8 cellular contexts compared by ENCODE assay signal in genomic region chr16:20806168-20807050, GRCh38. TPM values are rescaled to one million over a fixed set of nuclear protein-coding genes. Genes with fewer than 3 reads are reported as not detected.
DNase-seq lines count a peak whose midpoint lies in the region; ATAC-seq and TF ChIP-seq lines count a peak whose summit lies in the region.

TSS of gene ERI2 (minus strand) at chr16:20806472. CDS start at chr16:20806430, 42 bp downstream.
TSS of gene REXO5 (plus strand) at chr16:20806527. CDS start at chr16:20806954, 427 bp downstream.

- no peaks in the 10 kb centered on the region for H3K27me3 ChIP-seq in upper lobe of right lung

- peak; percentile 49 for DNase-seq in NCI-H1436 treated with DMSO at 0.1 percent for 48 hours (lab: John Stamatoyannopoulos, UW)
- DNase-seq in T-helper 1 cell, result peak; percentile 52 to 79 (median 60)
- peak; percentile 94 for DNase-seq in amniotic epithelial cell (ENCODE audit: low read depth)
- DNase-seq in left cardiac atrium, result peak; percentile 92
- DNase-seq in posterior vena cava (ENCODE audit: low spot score), result peak; percentile 97
- DNase-seq in upper lobe of right lung, result peak; percentile 94

- TF ChIP-seq CTCF in GM12874 (IDR thresholded peaks at IDR 0.05; ENCODE audit: insufficient read depth, low read depth, low read length) (peak; percentile 51), upper lobe of right lung (IDR thresholded peaks at IDR 0.05) (peak; percentile 44)

- peaks cover 9% of the 10 kb centered on the region for H3K36me3 ChIP-seq in upper lobe of right lung

- peak within 1 kb of the TSS; percentile 92 for H3K27ac ChIP-seq in upper lobe of right lung

- ATAC-seq in HG02798 (IDR thresholded peaks at IDR 0.05; ENCODE audit: poor library complexity, unreplicated experiment) (peak; percentile 87), left cardiac atrium (peak; percentile 96 to 97), upper lobe of right lung (peak; percentile 97)

- peak within 1 kb of the TSS; percentile 85 for H3K4me3 ChIP-seq in upper lobe of right lung

- intact Hi-C loops in left cardiac atrium (cut with DNase I), result no loop called here
- intact Hi-C loops in posterior vena cava (cut with DNase I), result loop anchor here in 1 of 2 donors (10.0 kb wide), 1 partner anchor 278 kb away; no protein-coding TSS in a partner anchor
- intact Hi-C loops in upper lobe of right lung (cut with DNase I), result no loop called here

- peaks cover 6% of the 10 kb centered on the region for H3K4me1 ChIP-seq in upper lobe of right lung

- no peaks in the 10 kb centered on the region for H3K9me3 ChIP-seq in upper lobe of right lung

RNA-seq across cellular contexts. Expression of gene ERI2, which starts in this region (rescaled TPM):
- 10 to 100 TPM in 1 of 2 donors, 1 to 10 TPM in 1; 7.2 to 10.9 TPM for total RNA-seq in left cardiac atrium
- 10 to 100 TPM in 1 of 2 donors, 1 to 10 TPM in 1; 7.8 to 13.6 TPM for total RNA-seq in posterior vena cava
- total RNA-seq in upper lobe of right lung, result 16.5 TPM

RNA-seq across cellular contexts. Expression of gene REXO5, which starts in this region (rescaled TPM):
- total RNA-seq in left cardiac atrium (1 to 10 TPM; 2.3 to 3.5 TPM), posterior vena cava (1 to 10 TPM; 1.0 to 2.2 TPM), upper lobe of right lung (1.4 TPM)

Comparison
In these comparisons a context has a peak if more than half of its experiments do, and no peak if none do; other contexts are left out.
1. Peak in every context shown above with its lines: DNase-seq, ATAC-seq, H3K4me3 ChIP-seq and H3K27ac ChIP-seq.